Comparison of ENCODE assay signal across 19 cellular contexts in genomic region chr19:17321655-17322489, GRCh38. TPM values are rescaled to one million over a fixed set of nuclear protein-coding genes. Genes with fewer than 3 reads are reported as not detected.
A peak's percentile ranks its signal among the peaks of the same experiment; 100 is the strongest.
DNase-seq lines count a peak whose midpoint lies in the region; ATAC-seq and TF ChIP-seq lines count a peak whose summit lies in the region.
"Had no signal": no experiment of that assay in that cellular context is flagged by ENCODE, and none has a peak within 500 bp of the region (broad histone marks: within the 10 kb centered on the region; RNA-seq: fewer than 3 reads in every experiment).

No MANE protein-coding gene starts in this region.

- H4K91ac ChIP-seq in neuronal stem cell (ENCODE audit: low read depth, low read length, poor library complexity), result peak overlapping the region; percentile 1

- peaks cover 7% of the 10 kb centered on the region for H3K4me1 Mint-ChIP-seq in central memory CD8-positive, alpha-beta T cell
- no peaks in the 10 kb centered on the region for H3K4me1 Mint-ChIP-seq in activated CD4-positive, alpha-beta T cell treated with anti-CD3 and anti-CD28 coated beads, Interleukin-2, amount 10 ng/mL, durations not matched to agents 24 days and 14 days
- H3K4me1 Mint-ChIP-seq: activated naive CD4-positive, alpha-beta T cell treated with anti-CD3 and anti-CD28 coated beads, Interleukin-2, amount 50 U/mL, for 24 hours had no signal

- H3K4ac ChIP-seq in neuronal stem cell (ENCODE audit: low read length), result peak overlapping the region; percentile 76

- H3K4me3 ChIP-seq in HEK293 (ENCODE audit: low read depth, low read length) (no peak overlapping the region), neuronal stem cell (ENCODE audit: low read length in 2 of 2) (no peak overlapping the region)
- H3K4me3 ChIP-seq: smooth muscle cell had no signal

- peaks cover 0 to 38% of the 10 kb centered on the region in 2 experiments; a peak in 2 of 3 replicates for H3K36me3 ChIP-seq in HEK293 (ENCODE audit: control insufficient read depth in 2 of 2, insufficient read depth in 1 of 2, low read length in 2 of 2)
- H3K36me3 ChIP-seq in neuronal stem cell (replicated peaks in 1 of 2; ENCODE audit: control insufficient read depth in 2 of 2, insufficient read depth in 2 of 2, low read length in 2 of 2), result peaks cover 26 to 68% of the 10 kb centered on the region in 2 donors

- no peaks in the 10 kb centered on the region for H3K27me3 Mint-ChIP-seq in central memory CD8-positive, alpha-beta T cell
- no peaks in the 10 kb centered on the region for H3K27me3 Mint-ChIP-seq in activated CD4-positive, alpha-beta T cell treated with anti-CD3 and anti-CD28 coated beads, Interleukin-2, amount 10 ng/mL, durations not matched to agents 24 days and 14 days
- H3K27me3 Mint-ChIP-seq: activated CD4-positive, alpha-beta T cell treated with anti-CD3 and anti-CD28 coated beads for 36 hours; activated naive CD4-positive, alpha-beta T cell treated with anti-CD3 and anti-CD28 coated beads, Interleukin-2, amount 50 U/mL, for 24 hours had no signal

- no peak overlapping the region for H3K27ac Mint-ChIP-seq in central memory CD8-positive, alpha-beta T cell (ENCODE audit: low read depth)
- no peak overlapping the region for H3K27ac Mint-ChIP-seq in activated CD4-positive, alpha-beta T cell treated with anti-CD3 and anti-CD28 coated beads, Interleukin-2, amount 10 ng/mL, durations not matched to agents 24 days and 14 days
- H3K27ac Mint-ChIP-seq: activated CD4-positive, alpha-beta T cell treated with anti-CD3 and anti-CD28 coated beads for 36 hours; activated naive CD4-positive, alpha-beta T cell treated with anti-CD3 and anti-CD28 coated beads, Interleukin-2, amount 50 U/mL, for 24 hours; T-helper 2 cell treated with Interferon-gamma antibody and Interleukin-4, amounts not matched to agents 5 μg/mL and 100 μg/mL, for 36 hours had no signal

- H2AFZ ChIP-seq in neuronal stem cell (ENCODE audit: low read length), result no peak overlapping the region

- H3K36me3 Mint-ChIP-seq in central memory CD8-positive, alpha-beta T cell (ENCODE audit: insufficient read depth), result peaks cover 25% of the 10 kb centered on the region
- peaks cover 20% of the 10 kb centered on the region for H3K36me3 Mint-ChIP-seq in activated CD4-positive, alpha-beta T cell treated with anti-CD3 and anti-CD28 coated beads, Interleukin-2, amount 10 ng/mL, durations not matched to agents 24 days and 14 days (ENCODE audit: low read depth)
- H3K36me3 Mint-ChIP-seq: activated naive CD4-positive, alpha-beta T cell treated with anti-CD3 and anti-CD28 coated beads, Interleukin-2, amount 50 U/mL, for 24 hours had no signal

- H3K4me2 ChIP-seq in neuronal stem cell (ENCODE audit: insufficient read depth, low read length, poor library complexity, severe bottlenecking), result no peak overlapping the region
- H3K4me2 ChIP-seq: smooth muscle cell had no signal

- H3K4me1 ChIP-seq in HEK293 (ENCODE audit: control insufficient read depth, insufficient read depth, low read length), result no peaks in the 10 kb centered on the region
- peaks cover 0 to 7% of the 10 kb centered on the region in 2 donors for H3K4me1 ChIP-seq in neuronal stem cell (ENCODE audit: control insufficient read depth in 2 of 2, insufficient read depth in 1 of 2, low read depth in 1 of 2, low read length in 2 of 2)

- no peaks in the 10 kb centered on the region for H3K27me3 ChIP-seq in neuronal stem cell (ENCODE audit: control insufficient read depth in 3 of 3, insufficient read depth in 3 of 3, low read depth in 1 of 3, low read length in 3 of 3)

- H3K9me3 ChIP-seq in HEK293 (ENCODE audit: control insufficient read depth, insufficient read depth, low read depth, low read length), result no peaks in the 10 kb centered on the region
- peaks cover 0 to 2% of the 10 kb centered on the region in 2 donors for H3K9me3 ChIP-seq in neuronal stem cell (replicated peaks in 1 of 2; ENCODE audit: control insufficient read depth in 2 of 2, insufficient read depth in 1 of 2, low read depth in 1 of 2, low read length in 2 of 2)

- H3K27ac ChIP-seq in HEK293 (ENCODE audit: extremely low read depth, low read depth, low read length) (no peak overlapping the region), neuronal stem cell (replicated peaks; ENCODE audit: low read length) (peak overlapping the region; percentile 21)
- H3K27ac ChIP-seq: HL-60 had no signal

- peaks cover 10% of the 10 kb centered on the region for H3K79me1 ChIP-seq in neuronal stem cell (ENCODE audit: low read depth, low read length)

- peak overlapping the region; percentile 35 for H3K4me3 Mint-ChIP-seq in central memory CD8-positive, alpha-beta T cell
- no peak overlapping the region for H3K4me3 Mint-ChIP-seq in activated CD4-positive, alpha-beta T cell treated with anti-CD3 and anti-CD28 coated beads, Interleukin-2, amount 10 ng/mL, durations not matched to agents 24 days and 14 days
- H3K4me3 Mint-ChIP-seq: activated CD4-positive, alpha-beta T cell treated with anti-CD3 and anti-CD28 coated beads for 36 hours; activated naive CD4-positive, alpha-beta T cell treated with anti-CD3 and anti-CD28 coated beads, Interleukin-2, amount 50 U/mL, for 24 hours; T-helper 2 cell treated with Interferon-gamma antibody and Interleukin-4, amounts not matched to agents 5 μg/mL and 100 μg/mL, for 36 hours had no signal

- H2BK15ac ChIP-seq in neuronal stem cell (ENCODE audit: low read length), result no peak overlapping the region

- peak overlapping the region; percentile 82 for H2BK5ac ChIP-seq in neuronal stem cell (ENCODE audit: low read length)

- H4K8ac ChIP-seq in neuronal stem cell (ENCODE audit: low read depth, low read length), result peak overlapping the region; percentile 56

- no peaks in the 10 kb centered on the region for H3K9me3 Mint-ChIP-seq in central memory CD8-positive, alpha-beta T cell
- no peaks in the 10 kb centered on the region for H3K9me3 Mint-ChIP-seq in activated CD4-positive, alpha-beta T cell treated with anti-CD3 and anti-CD28 coated beads, Interleukin-2, amount 10 ng/mL, durations not matched to agents 24 days and 14 days
- H3K9me3 Mint-ChIP-seq: activated naive CD4-positive, alpha-beta T cell treated with anti-CD3 and anti-CD28 coated beads, Interleukin-2, amount 50 U/mL, for 24 hours; T-helper 2 cell treated with Interferon-gamma antibody and Interleukin-4, amounts not matched to agents 5 μg/mL and 100 μg/mL, for 36 hours had no signal

- peak overlapping the region; percentile 80 for H3K18ac ChIP-seq in neuronal stem cell (ENCODE audit: low read length)

- no peak overlapping the region for H2AK5ac ChIP-seq in neuronal stem cell (ENCODE audit: low read depth, low read length)

- DNase-seq in D341Med (ENCODE audit: low spot score), result peak; percentile 22
- no peak for DNase-seq in central memory CD8-positive, alpha-beta T cell (ENCODE audit: low spot score in 2 of 2)
- no peak for DNase-seq in neuronal stem cell (ENCODE audit: low spot score)
- no peak for DNase-seq in NCI-H748 treated with DMSO at 0.1 percent for 48 hours (lab: John Stamatoyannopoulos, UW)
- DNase-seq in activated CD4-positive, alpha-beta T cell treated with anti-CD3 and anti-CD28 coated beads, Interleukin-2, amount 10 ng/mL, durations not matched to agents 24 days and 14 days, result no peak
- DNase-seq in DMS153 treated with DMSO at 0.1 percent for 48 hours (lab: John Stamatoyannopoulos, UW; ENCODE audit: unreplicated experiment), result no peak
- DNase-seq: activated CD4-positive, alpha-beta T cell treated with anti-CD3 and anti-CD28 coated beads for 36 hours; activated CD8-positive, alpha-beta memory T cell treated with anti-CD3 and anti-CD28 coated beads, Interleukin-2, amount 50 U/mL, for 48 hours; foreskin melanocyte; Kasumi-1; NCI-H1436; NCI-H2227 treated with DMSO at 0.1 percent for 48 hours; SHP77 had no signal

- ATAC-seq in central memory CD8-positive, alpha-beta T cell (replicated peaks; ENCODE audit: extremely low read depth, poor library complexity, severe bottlenecking), result no peak
- ATAC-seq: activated CD4-positive, alpha-beta T cell treated with anti-CD3 and anti-CD28 coated beads for 36 hours; left lobe of liver had no signal

- no peak for TF ChIP-seq CTCF in HEK293 (tag by site-specific recombination; IDR thresholded peaks at IDR 0.05)

- no CpG with 5 or more reads among the region's 19 CpGs for WGBS in neuronal stem cell (ENCODE audit: extremely low coverage in 2 of 2, insufficient read length in 2 of 2, insufficient replicate concordance in 1 of 2), 2 donors

- peak overlapping the region; percentile 40 for H3K23ac ChIP-seq in neuronal stem cell (ENCODE audit: low read depth, low read length, poor library complexity)

- no peak overlapping the region for H2BK120ac ChIP-seq in neuronal stem cell (ENCODE audit: low read depth, low read length)

- intact Hi-C loops in activated CD4-positive, alpha-beta T cell treated with anti-CD3 and anti-CD28 coated beads, Interleukin-2, amount 10 ng/mL, durations not matched to agents 24 days and 14 days (cut with micrococcal nuclease), result no loop called here

- no peak overlapping the region for H2BK12ac ChIP-seq in neuronal stem cell (ENCODE audit: low read length)

- H3K9ac ChIP-seq in neuronal stem cell (ENCODE audit: low read depth, low read length, poor library complexity), result peak overlapping the region; percentile 47

- no peak overlapping the region for H3K14ac ChIP-seq in neuronal stem cell (ENCODE audit: low read length)

- CTCF ChIA-PET in HEK293 (lab: Yijun Ruan, JAX), result interaction anchor here (0.6 to 0.7 kb wide), 2 partner anchors 21 to 55 kb away, joined by 3 to 6 read pairs; no protein-coding TSS in a partner anchor

- POLR2A ChIA-PET in HEK293 (lab: Yijun Ruan, JAX), result interaction anchor here (0.7 to 2.2 kb wide), 3 partner anchors 8 to 12 kb away, joined by 3 to 8 read pairs (median 5); partner anchors contain the start of gene DDA1

RNA-seq across cellular contexts. Expression of gene DDA1, which starts 12.5 kb away (rescaled TPM):
- polyA plus RNA-seq in neuronal stem cell (2013, experiment 1 of 2), result 78.2 TPM
- polyA plus RNA-seq in neuronal stem cell (2013, experiment 2 of 2), result 78.5 TPM
- total RNA-seq in activated CD4-positive, alpha-beta T cell treated with anti-CD3 and anti-CD28 coated beads, Interleukin-2, amount 10 ng/mL, durations not matched to agents 24 days and 14 days, result 37.9 and 38.2 TPM in 2 replicates

RNA-seq across cellular contexts. Expression of gene ANO8, which starts 12.8 kb away (rescaled TPM):
- 12.9 TPM for polyA plus RNA-seq in neuronal stem cell (2013, experiment 1 of 2)
- polyA plus RNA-seq in neuronal stem cell (2013, experiment 2 of 2), result 13.2 TPM
- total RNA-seq in activated CD4-positive, alpha-beta T cell treated with anti-CD3 and anti-CD28 coated beads, Interleukin-2, amount 10 ng/mL, durations not matched to agents 24 days and 14 days, result 6.6 and 7.1 TPM in 2 replicates

RNA-seq across cellular contexts. Expression of gene GTPBP3, which starts 15.5 kb away (rescaled TPM):
- polyA plus RNA-seq in neuronal stem cell (2013, experiment 1 of 2), result 27.4 TPM
- 27.5 TPM for polyA plus RNA-seq in neuronal stem cell (2013, experiment 2 of 2)
- total RNA-seq in activated CD4-positive, alpha-beta T cell treated with anti-CD3 and anti-CD28 coated beads, Interleukin-2, amount 10 ng/mL, durations not matched to agents 24 days and 14 days, result 69.9 and 70.3 TPM in 2 replicates

RNA-seq across cellular contexts. Expression of gene MRPL34, which starts 16.2 kb away (rescaled TPM):
- polyA plus RNA-seq in neuronal stem cell (2013, experiment 1 of 2), result 60.1 TPM
- 60.9 TPM for polyA plus RNA-seq in neuronal stem cell (2013, experiment 2 of 2)
- total RNA-seq in activated CD4-positive, alpha-beta T cell treated with anti-CD3 and anti-CD28 coated beads, Interleukin-2, amount 10 ng/mL, durations not matched to agents 24 days and 14 days, result 101 and 103 TPM in 2 replicates

RNA-seq across cellular contexts. Expression of gene ABHD8, which starts 18.6 kb away (rescaled TPM):
- 10.9 TPM for polyA plus RNA-seq in neuronal stem cell (2013, experiment 1 of 2)
- polyA plus RNA-seq in neuronal stem cell (2013, experiment 2 of 2), result 10.5 TPM
- total RNA-seq in activated CD4-positive, alpha-beta T cell treated with anti-CD3 and anti-CD28 coated beads, Interleukin-2, amount 10 ng/mL, durations not matched to agents 24 days and 14 days, result 5.6 and 6.5 TPM in 2 replicates
